In genomic region chr11:41978951-41979350, GRCh38 we compare ENCODE assay signal across 18 cellular contexts.
DNase-seq lines count a peak whose midpoint lies in the region; TF ChIP-seq lines count a peak whose summit lies in the region.
"Had no signal": no experiment of that assay in that cellular context is flagged by ENCODE, and none has a peak within 500 bp of the region (broad histone marks: within the 10 kb centered on the region; RNA-seq: fewer than 3 reads in every experiment).

No MANE protein-coding gene starts in this region.

- H3K27ac ChIP-seq in vagina: no peak overlapping the region
- H3K27ac ChIP-seq: PC-9, SJCRH30 had no signal

- intact Hi-C loops in vagina (cut with DNase I): no loop called here

- TF ChIP-seq CTCF in epithelial cell of esophagus (IDR thresholded peaks at IDR 0.05; ENCODE audit: insufficient read depth, low read depth, low read length, missing control alignments): no peak
- TF ChIP-seq CTCF in vagina (IDR thresholded peaks at IDR 0.05): no peak

- no peaks in the 10 kb centered on the region for H3K4me1 ChIP-seq in vagina
- H3K4me1 ChIP-seq: SJCRH30 had no signal

- no peaks in the 10 kb centered on the region for H3K9me3 ChIP-seq in vagina
- H3K9me3 ChIP-seq: SJCRH30 had no signal

- no peaks in the 10 kb centered on the region for H3K36me3 ChIP-seq in vagina
- H3K36me3 ChIP-seq: SJCRH30 had no signal

- DNase-seq in HT-29 (ENCODE audit: low spot score): peak; percentile 69
- DNase-seq in RKO (ENCODE audit: low spot score): peak; percentile 34
- peak; percentile 54 for DNase-seq in epithelial cell of esophagus (ENCODE audit: low read depth)
- DNase-seq in mucosa of gallbladder (ENCODE audit: low spot score): peak; percentile 41
- DNase-seq in GF-D8 (lab: John Stamatoyannopoulos, UW): no peak
- no peak for DNase-seq in medulla oblongata (ENCODE audit: extremely low spot score)
- no peak for DNase-seq in vagina (ENCODE audit: extremely low spot score in 2 of 2)
- no peak for DNase-seq in NCI-H2196 (lab: John Stamatoyannopoulos, UW; ENCODE audit: unreplicated experiment)
- DNase-seq: CD4-positive, alpha-beta T cell; DND-41; H9; IMR-90; MM.1S; NCI-H1092 treated with DMSO at 0.1 percent for 48 hours; NCI-H2081; NCI-H524; PC-9; SJCRH30 had no signal

- H3K4me3 ChIP-seq in epithelial cell of esophagus (ENCODE audit: low read length) (no peak overlapping the region), vagina (no peak overlapping the region)
- H3K4me3 ChIP-seq: PC-9, SJCRH30 had no signal

- no peaks in the 10 kb centered on the region for H3K27me3 ChIP-seq in vagina
- H3K27me3 ChIP-seq: SJCRH30 had no signal

- TF ChIP-seq POLR2A in vagina (IDR thresholded peaks at IDR 0.05): no peak

Comparison
In these comparisons a context has a peak if more than half of its experiments do, and no peak if none do; other contexts are left out.
1. DNase-seq: peak in HT-29 (single experiment), RKO (single experiment), epithelial cell of esophagus (single experiment) and mucosa of gallbladder (single experiment); none in GF-D8 (single experiment), medulla oblongata (single experiment), vagina (0 of 2) and NCI-H2196 (single experiment).